In genomic region chr9:4293293-4293931, GRCh38 we compare ENCODE assay signal across 10 cellular contexts. TPM values are rescaled to one million over a fixed set of nuclear protein-coding genes. Genes with fewer than 3 reads are reported as not detected.
A peak's percentile ranks its signal among the peaks of the same experiment; 100 is the strongest.
DNase-seq lines count a peak whose midpoint lies in the region; TF ChIP-seq lines count a peak whose summit lies in the region.
"Had no signal": no experiment of that assay in that cellular context is flagged by ENCODE, and none has a peak within 500 bp of the region (broad histone marks: within the 10 kb centered on the region; RNA-seq: fewer than 3 reads in every experiment).

No MANE protein-coding gene starts in this region.

- H3K4me3 Mint-ChIP-seq in Calu3 (ENCODE audit: low read depth, unreplicated experiment) (peak overlapping the region; percentile 64), immature natural killer cell (no peak overlapping the region)

- H3K27ac ChIP-seq in substantia nigra (ENCODE audit: low read depth, low read length, poor library complexity, severe bottlenecking) = no peak overlapping the region

- BruUV-seq in Calu3 (replicated peaks; lab: Mats Ljungman, UMichigan) = no TSS peak

- intact Hi-C loops in Calu3 (cut with micrococcal nuclease; ENCODE audit: unreplicated experiment) = loop anchor here (2.0 to 5.0 kb wide), 2 partner anchors 57 to 146 kb away; no protein-coding TSS in a partner anchor

- DNase-seq in Calu3 = peak; percentile 28
- DNase-seq in RKO (ENCODE audit: low spot score) = peak; percentile 94
- peak; percentile 96 for DNase-seq in fibroblast of gingiva (ENCODE audit: low read depth)
- DNase-seq in pulmonary artery endothelial cell (ENCODE audit: low read depth, low spot score) = peak; percentile 56
- no peak for DNase-seq in putamen (ENCODE audit: low spot score)
- DNase-seq in substantia nigra (lab: John Stamatoyannopoulos, UW) = no peak
- DNase-seq in 8988T = no peak
- no peak for DNase-seq in immature natural killer cell
- DNase-seq: GDM1, NCI-H187 treated with DMSO at 0.1 percent for 48 hours had no signal

- CTCF ChIA-PET in Calu3 (lab: Charles Lee) = no interaction called here

- H3K27ac Mint-ChIP-seq in Calu3 (ENCODE audit: unreplicated experiment) = peak overlapping the region; percentile 97
- no peak overlapping the region for H3K27ac Mint-ChIP-seq in immature natural killer cell

- H3K4me1 Mint-ChIP-seq in Calu3 (ENCODE audit: low read depth, unreplicated experiment) (peaks cover 61% of the 10 kb centered on the region), immature natural killer cell (peaks cover 6 to 18% of the 10 kb centered on the region in 2 donors)

- H3K9me3 Mint-ChIP-seq in Calu3 (ENCODE audit: low read depth, unreplicated experiment) (no peaks in the 10 kb centered on the region), immature natural killer cell (peaks cover 0 to 2% (median 0%) of the 10 kb centered on the region in 6 donors)

- no peak for TF ChIP-seq CTCF in Calu3 (IDR thresholded peaks at IDR 0.05; ENCODE audit: unreplicated experiment)

- H3K27me3 Mint-ChIP-seq in Calu3 (ENCODE audit: unreplicated experiment) (no peaks in the 10 kb centered on the region), immature natural killer cell (ENCODE audit: low read depth in 3 of 3) (peaks cover 11 to 15% (median 15%) of the 10 kb centered on the region in 3 donors)

- H3K36me3 Mint-ChIP-seq in Calu3 (ENCODE audit: insufficient read depth, unreplicated experiment) = peaks cover 64% of the 10 kb centered on the region
- no peaks in the 10 kb centered on the region for H3K36me3 Mint-ChIP-seq in immature natural killer cell

RNA-seq across cellular contexts. Expression of gene GLIS3, which starts 6.5 kb away (rescaled TPM):
- total RNA-seq in Calu3 (2022) (72.5 and 90.8 TPM in 2 replicates), pulmonary artery endothelial cell (3.1 and 3.8 TPM in 2 replicates)
- polyA plus RNA-seq in immature natural killer cell = 1 to 10 TPM in 1 of 3 donors, not detected in 2; 1.0 TPM

Comparison
In these comparisons a context has a peak if more than half of its experiments do, and no peak if none do; other contexts are left out.
1. DNase-seq: peak in Calu3 (single experiment), RKO (single experiment), fibroblast of gingiva (single experiment) and pulmonary artery endothelial cell (single experiment); none in putamen (single experiment), substantia nigra (0 of 49), 8988T (single experiment) and immature natural killer cell (0 of 3).
2. RNA of gene GLIS3, which starts 6.5 kb away (total RNA-seq): 72.5 to 90.8 TPM in Calu3; 3.1 to 3.8 TPM in pulmonary artery endothelial cell; every median in the first group is over 10 times any median in the second.